Comparison of ENCODE assay signal across 8 cellular contexts in the genomic region with DNA sequence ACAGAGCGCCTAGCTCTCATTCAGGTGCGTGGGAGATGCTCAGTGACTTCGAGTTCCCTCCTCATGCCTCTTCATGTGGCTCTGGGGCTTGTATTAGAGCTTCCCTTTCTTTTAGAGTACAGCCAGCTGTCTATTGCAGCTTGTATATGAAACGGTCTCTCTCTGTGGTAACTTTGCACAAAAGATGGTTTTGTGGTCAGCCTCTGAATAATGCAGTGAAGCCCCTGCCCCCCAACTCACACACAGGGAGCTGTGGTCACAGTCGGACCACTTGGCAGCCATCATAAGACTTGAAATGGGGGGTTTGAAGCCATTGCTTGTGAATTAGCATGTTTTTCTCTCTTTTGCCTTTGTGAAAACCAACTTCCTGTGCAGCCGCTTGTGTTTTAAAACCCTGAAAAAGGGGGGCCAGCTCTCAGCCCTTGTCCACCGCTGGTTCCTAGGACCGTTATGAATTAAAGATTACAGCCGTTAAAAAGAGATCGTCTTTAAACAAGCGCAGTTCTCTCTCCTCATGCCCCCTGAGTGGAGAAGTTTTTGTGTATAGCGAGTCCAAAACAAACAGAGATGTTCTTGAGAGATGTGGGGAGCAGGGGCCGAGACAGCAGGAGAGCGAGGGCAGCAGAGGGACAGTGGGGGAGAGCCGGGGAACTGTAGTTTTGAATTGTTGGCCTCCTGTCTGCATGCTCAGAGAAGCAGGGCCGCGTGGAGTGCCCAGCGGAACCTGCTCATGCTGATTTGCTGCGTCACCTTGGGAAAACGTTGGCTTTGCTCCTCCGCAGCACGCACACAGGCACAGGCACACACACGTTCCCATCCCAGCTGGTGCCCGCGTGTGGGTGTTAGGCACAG.
DNase-seq lines count a peak whose midpoint lies in the region; ATAC-seq and TF ChIP-seq lines count a peak whose summit lies in the region.

No MANE protein-coding gene starts in this region.

- peak; percentile 80 for DNase-seq in GM06990 (ENCODE audit: extremely low read depth, insufficient read length)
- DNase-seq in Jurkat, Clone E6-1 (ENCODE audit: low read depth, low spot score), result peak; percentile 100
- peak; percentile 42 to 67 for DNase-seq in activated naive CD4-positive, alpha-beta T cell treated with anti-CD3 and anti-CD28 coated beads, Interleukin-2, amount 50 U/mL, for 72 hours (ENCODE audit: low spot score in 2 of 2)
- DNase-seq in midbrain (lab: John Stamatoyannopoulos, UW), result peak; percentile 65
- DNase-seq in NCI-H1436 treated with DMSO at 0.1 percent for 48 hours (lab: John Stamatoyannopoulos, UW), result no peak
- DNase-seq in NCI-H1417 treated with DMSO at 0.1 percent for 48 hours (lab: John Stamatoyannopoulos, UW), result no peak
- no peak for DNase-seq in middle frontal gyrus (ENCODE audit: extremely low spot score, low spot score)

- TF ChIP-seq CTCF in GM06990 (IDR thresholded peaks at IDR 0.05; ENCODE audit: insufficient read depth, low read length, poor library complexity, severe bottlenecking), result no peak

- H3K4me3 ChIP-seq in GM06990 (replicated peaks; ENCODE audit: low read depth, low read length), result no peak overlapping the region
- peak overlapping the region; percentile 26 for H3K4me3 ChIP-seq in Jurkat, Clone E6-1 (ENCODE audit: low read length)

- peaks cover 13 to 41% of the 10 kb centered on the region in 2 donors for H3K36me3 Mint-ChIP-seq in activated naive CD4-positive, alpha-beta T cell treated with anti-CD3 and anti-CD28 coated beads, Interleukin-2, amount 50 U/mL, for 72 hours

- no peaks in the 10 kb centered on the region for H3K27me3 ChIP-seq in GM06990 (replicated peaks; ENCODE audit: control insufficient read depth, insufficient read depth, low read length)

- no peaks in the 10 kb centered on the region; the same call in 1 of the 2 replicates for H3K36me3 ChIP-seq in GM06990 (ENCODE audit: control insufficient read depth, insufficient read depth, low read length)

- H3K9me3 Mint-ChIP-seq in activated naive CD4-positive, alpha-beta T cell treated with anti-CD3 and anti-CD28 coated beads, Interleukin-2, amount 50 U/mL, for 72 hours, result no peaks in the 10 kb centered on the region

- H3K27ac Mint-ChIP-seq in activated naive CD4-positive, alpha-beta T cell treated with anti-CD3 and anti-CD28 coated beads, Interleukin-2, amount 50 U/mL, for 72 hours, result peak overlapping the region; percentile 89 to 96

- peak; percentile 74 for ATAC-seq in GM21447 (IDR thresholded peaks at IDR 0.05; ENCODE audit: unreplicated experiment)
- ATAC-seq in activated naive CD4-positive, alpha-beta T cell treated with anti-CD3 and anti-CD28 coated beads, Interleukin-2, amount 50 U/mL, for 72 hours, result peak; percentile 74 to 76

Comparison
In these comparisons a context has a peak if more than half of its experiments do, and no peak if none do; other contexts are left out.
1. DNase-seq: peak in GM06990 (single experiment), Jurkat, Clone E6-1 (single experiment), activated naive CD4-positive, alpha-beta T cell treated with anti-CD3 and anti-CD28 coated beads, Interleukin-2, amount 50 U/mL, for 72 hours (2 of 2) and midbrain (single experiment); none in NCI-H1436 treated with DMSO at 0.1 percent for 48 hours (single experiment), NCI-H1417 treated with DMSO at 0.1 percent for 48 hours (single experiment) and middle frontal gyrus (single experiment).